ENCODE assay signal across 1 cellular context in genomic region chr4:122762520-122762919, GRCh38.
TF ChIP-seq lines count a peak whose summit lies in the region.

No MANE protein-coding gene starts in this region.

TF ChIP-seq in A549, 52 proteins besides CTCF, POLR2A, EP300 and RAD21 (continued from another document):
- TF ChIP-seq USF2 (IDR thresholded peaks at IDR 0.05) = no peak
